In the genomic region with DNA sequence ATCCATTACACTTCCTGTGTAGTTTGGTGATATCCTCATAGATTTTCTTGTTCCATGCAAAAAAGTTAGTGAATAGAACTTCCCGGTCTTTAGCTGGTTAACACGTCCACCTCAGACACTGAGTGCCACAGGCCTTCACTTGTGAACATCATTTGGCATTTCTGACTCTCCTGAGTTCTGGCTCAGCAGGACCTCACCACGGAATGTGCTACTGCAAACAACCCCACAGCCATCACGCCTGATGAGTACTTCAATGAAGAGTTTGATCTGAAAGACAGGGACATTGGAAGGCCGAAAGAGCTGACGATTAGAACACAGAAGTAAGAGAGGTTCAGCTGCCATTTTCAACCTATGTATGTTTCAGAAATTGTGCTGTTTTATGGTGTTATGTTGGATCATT, we compare ENCODE assay signal across 21 cellular contexts.
"Had no signal": no experiment of that assay in that cellular context is flagged by ENCODE, and none has a peak within 500 bp of the region (broad histone marks: within the 10 kb centered on the region; RNA-seq: fewer than 3 reads in every experiment).

No MANE protein-coding gene starts in this region.

- H3K4me3 ChIP-seq: adrenal gland, dorsolateral prefrontal cortex, lung, sigmoid colon, spleen, tibial artery had no signal

- H3K9me3 ChIP-seq: adrenal gland, sigmoid colon, spleen, tibial artery had no signal

- H3K27me3 Mint-ChIP-seq: activated B cell treated with CpG ODN at 0.5 μM for 24 hours; stimulated activated naive B cell treated with anti-CD40 and anti-IgM and Interleukin-4, amounts not matched to agents 10 μg/mL and 1 μg/mL and 100 μg/mL, for 72 hours had no signal

- DNase-seq: activated B cell treated with CpG ODN at 0.5 μM for 24 hours; activated CD4-positive, alpha-beta T cell treated with anti-CD3 and anti-CD28 coated beads for 48 hours; activated CD8-positive, alpha-beta memory T cell treated with anti-CD3 and anti-CD28 coated beads, Interleukin-2, amount 50 U/mL, for 4 hours; activated naive CD4-positive, alpha-beta T cell treated with anti-CD3 and anti-CD28 coated beads, Interleukin-2, amount 50 U/mL, for 16 hours; adrenal gland; dorsolateral prefrontal cortex; foreskin keratinocyte; hypothalamus; islet precursor cell; midbrain; nucleus accumbens; sigmoid colon; spleen; stimulated activated CD4-positive, alpha-beta T cell treated with anti-CD3 and anti-CD28 coated beads, Interleukin-4, amount 100 ng/mL, for 4 hours; stimulated activated naive B cell treated with anti-CD40 and anti-IgM and Interleukin-4, amounts not matched to agents 10 μg/mL and 1 μg/mL and 100 μg/mL, for 72 hours; tibial artery had no signal

- H3K27ac ChIP-seq: adrenal gland, epithelial cell of prostate, foreskin keratinocyte, sigmoid colon, spleen, tibial artery had no signal

- H3K9me3 Mint-ChIP-seq: activated B cell treated with CpG ODN at 0.5 μM for 24 hours; nephron; stimulated activated naive B cell treated with anti-CD40 and anti-IgM and Interleukin-4, amounts not matched to agents 10 μg/mL and 1 μg/mL and 100 μg/mL, for 72 hours; T-helper 2 cell treated with Interferon-gamma antibody and Interleukin-4, amounts not matched to agents 5 μg/mL and 100 μg/mL, for 36 hours had no signal

- ATAC-seq: foreskin keratinocyte; left lobe of liver; stimulated activated naive B cell treated with anti-CD40 and anti-IgM and Interleukin-4, amounts not matched to agents 10 μg/mL and 1 μg/mL and 100 μg/mL, for 72 hours had no signal

- H3K27ac Mint-ChIP-seq: activated B cell treated with CpG ODN at 0.5 μM for 24 hours; nephron; stimulated activated naive B cell treated with anti-CD40 and anti-IgM and Interleukin-4, amounts not matched to agents 10 μg/mL and 1 μg/mL and 100 μg/mL, for 72 hours; T-helper 2 cell treated with Interferon-gamma antibody and Interleukin-4, amounts not matched to agents 5 μg/mL and 100 μg/mL, for 36 hours had no signal

- H3K4me3 Mint-ChIP-seq: activated B cell treated with CpG ODN at 0.5 μM for 24 hours; nephron; stimulated activated naive B cell treated with anti-CD40 and anti-IgM and Interleukin-4, amounts not matched to agents 10 μg/mL and 1 μg/mL and 100 μg/mL, for 72 hours; T-helper 2 cell treated with Interferon-gamma antibody and Interleukin-4, amounts not matched to agents 5 μg/mL and 100 μg/mL, for 36 hours had no signal

- H3K27me3 ChIP-seq: adrenal gland, dorsolateral prefrontal cortex, foreskin keratinocyte, sigmoid colon, spleen, tibial artery had no signal
